Comparison of ENCODE assay signal across 29 cellular contexts in genomic region chr4:188484256-188484655, GRCh38.
"Had no signal": no experiment of that assay in that cellular context is flagged by ENCODE, and none has a peak within 500 bp of the region (broad histone marks: within the 10 kb centered on the region; RNA-seq: fewer than 3 reads in every experiment).

No MANE protein-coding gene starts in this region.

- H3K4me3 ChIP-seq: ovary, psoas muscle, right lobe of liver, sigmoid colon, stomach, thoracic aorta, thyroid gland, tibial nerve, upper lobe of left lung, vagina had no signal

- DNase-seq: naive thymus-derived CD4-positive, alpha-beta T cell; natural killer cell; nucleus accumbens; ovary; posterior cingulate gyrus; psoas muscle; right cardiac atrium; right lobe of liver; sigmoid colon; small intestine; stimulated activated CD4-positive, alpha-beta T cell treated with anti-CD3 and anti-CD28 coated beads, Interleukin-15, amount 100 ng/mL, for 24 hours; stimulated activated CD4-positive, alpha-beta T cell treated with anti-CD3 and anti-CD28 coated beads, Interleukin-2, amount 100 ng/mL, for 24 hours; stimulated activated CD4-positive, alpha-beta T cell treated with anti-CD3 and anti-CD28 coated beads, Interleukin-2, amount 100 ng/mL, for 48 hours; stimulated activated CD4-positive, alpha-beta T cell treated with anti-CD3 and anti-CD28 coated beads, Interleukin-4, amount 100 ng/mL, for 24 hours; stimulated activated naive B cell treated with anti-CD40 and anti-IgM and Interleukin-4, amounts not matched to agents 10 μg/mL and 1 μg/mL and 100 μg/mL, for 72 hours; stimulated activated naive CD4-positive, alpha-beta T cell treated with Interleukin-2 at 50 U/mL for 16 hours; stomach; thyroid gland; trophoblast cell; upper lobe of left lung had no signal

- H3K36me3 Mint-ChIP-seq: naive thymus-derived CD4-positive, alpha-beta T cell; stimulated activated effector memory CD8-positive, alpha-beta T cell treated with anti-CD3 and anti-CD28 coated beads, Interleukin-12 subunit alpha, Interleukin-12 subunit beta, amount 100 ng/mL, for 72 hours; stimulated activated naive B cell treated with anti-CD40 and anti-IgM and Interleukin-4, amounts not matched to agents 10 μg/mL and 1 μg/mL and 100 μg/mL, for 72 hours had no signal

- H3K4me3 Mint-ChIP-seq: naive thymus-derived CD4-positive, alpha-beta T cell; natural killer cell; nephron; stimulated activated effector memory CD8-positive, alpha-beta T cell treated with anti-CD3 and anti-CD28 coated beads, Interleukin-12 subunit alpha, Interleukin-12 subunit beta, amount 100 ng/mL, for 72 hours; stimulated activated naive B cell treated with anti-CD40 and anti-IgM and Interleukin-4, amounts not matched to agents 10 μg/mL and 1 μg/mL and 100 μg/mL, for 72 hours; stimulated activated naive CD8-positive, alpha-beta T cell treated with anti-CD3 and anti-CD28 coated beads, Interleukin-15, Interleukin-2, amounts not matched to agents 100 ng/mL and 50 ng/mL, for 24 hours had no signal

- H2AFZ ChIP-seq: parathyroid adenoma had no signal

- H3K27ac ChIP-seq: neutrophil, ovary, parathyroid adenoma, psoas muscle, right lobe of liver, sigmoid colon, stomach, thoracic aorta, thyroid gland, tibial nerve, upper lobe of left lung, vagina had no signal

- H3K27me3 ChIP-seq: neutrophil, ovary, right lobe of liver, sigmoid colon, stomach, thyroid gland, tibial nerve, upper lobe of left lung, vagina had no signal

- H3K36me3 ChIP-seq: neutrophil, ovary, right lobe of liver, sigmoid colon, stomach, thoracic aorta, thyroid gland, tibial nerve, upper lobe of left lung, vagina had no signal

- H3K4me1 Mint-ChIP-seq: naive thymus-derived CD4-positive, alpha-beta T cell; natural killer cell; nephron; stimulated activated effector memory CD8-positive, alpha-beta T cell treated with anti-CD3 and anti-CD28 coated beads, Interleukin-12 subunit alpha, Interleukin-12 subunit beta, amount 100 ng/mL, for 72 hours; stimulated activated naive B cell treated with anti-CD40 and anti-IgM and Interleukin-4, amounts not matched to agents 10 μg/mL and 1 μg/mL and 100 μg/mL, for 72 hours had no signal

- H3K27ac Mint-ChIP-seq: naive thymus-derived CD4-positive, alpha-beta T cell; natural killer cell; progenitor cell of endocrine pancreas; stimulated activated effector memory CD8-positive, alpha-beta T cell treated with anti-CD3 and anti-CD28 coated beads, Interleukin-12 subunit alpha, Interleukin-12 subunit beta, amount 100 ng/mL, for 72 hours; stimulated activated naive B cell treated with anti-CD40 and anti-IgM and Interleukin-4, amounts not matched to agents 10 μg/mL and 1 μg/mL and 100 μg/mL, for 72 hours; stimulated activated naive CD8-positive, alpha-beta T cell treated with anti-CD3 and anti-CD28 coated beads, Interleukin-15, Interleukin-2, amounts not matched to agents 100 ng/mL and 50 ng/mL, for 24 hours had no signal

- H3K9ac ChIP-seq: parathyroid adenoma had no signal

- H3K79me2 ChIP-seq: parathyroid adenoma had no signal

- H3K4me1 ChIP-seq: parathyroid adenoma, psoas muscle, right lobe of liver, sigmoid colon, stomach, thyroid gland, tibial nerve, upper lobe of left lung, vagina had no signal

- H3K9me3 ChIP-seq: neutrophil, ovary, psoas muscle, right lobe of liver, sigmoid colon, thoracic aorta, thyroid gland, upper lobe of left lung, vagina had no signal

- H3K27me3 Mint-ChIP-seq: naive thymus-derived CD4-positive, alpha-beta T cell; progenitor cell of endocrine pancreas; stimulated activated naive B cell treated with anti-CD40 and anti-IgM and Interleukin-4, amounts not matched to agents 10 μg/mL and 1 μg/mL and 100 μg/mL, for 72 hours; stimulated activated naive CD8-positive, alpha-beta T cell treated with anti-CD3 and anti-CD28 coated beads, Interleukin-15, Interleukin-2, amounts not matched to agents 100 ng/mL and 50 ng/mL, for 24 hours had no signal

- ATAC-seq: naive thymus-derived CD4-positive, alpha-beta T cell; natural killer cell; psoas muscle; right cardiac atrium; right lobe of liver; stimulated activated effector memory CD8-positive, alpha-beta T cell treated with anti-CD3 and anti-CD28 coated beads, Interleukin-12 subunit alpha, Interleukin-12 subunit beta, amount 100 ng/mL, for 72 hours; stimulated activated naive B cell treated with anti-CD40 and anti-IgM and Interleukin-4, amounts not matched to agents 10 μg/mL and 1 μg/mL and 100 μg/mL, for 72 hours had no signal
